ENCODE assay signal across 21 cellular contexts in genomic region chr12:122757568-122757967, GRCh38. TPM values are rescaled to one million over a fixed set of nuclear protein-coding genes. Genes with fewer than 3 reads are reported as not detected.
"Had no signal": no experiment of that assay in that cellular context is flagged by ENCODE, and none has a peak within 500 bp of the region (broad histone marks: within the 10 kb centered on the region; RNA-seq: fewer than 3 reads in every experiment).

No MANE protein-coding gene starts in this region.

- H3K27me3 ChIP-seq: heart left ventricle, tibial nerve, uterus had no signal

- H3K27ac Mint-ChIP-seq: activated CD4-positive, alpha-beta T cell treated with anti-CD3 and anti-CD28 coated beads, Interleukin-2, amount 10 ng/mL, durations not matched to agents 24 days and 14 days; WTC11 had no signal

- H3K4me3 ChIP-seq: heart left ventricle, lung, tibial nerve, uterus had no signal

- H3K9me3 ChIP-seq: heart left ventricle, tibial nerve, uterus had no signal

- H3K36me3 ChIP-seq: uterus had no signal

- H3K9me3 Mint-ChIP-seq: activated CD4-positive, alpha-beta T cell treated with anti-CD3 and anti-CD28 coated beads, Interleukin-2, amount 10 ng/mL, durations not matched to agents 24 days and 14 days; WTC11 had no signal

- H3K27ac ChIP-seq: heart left ventricle, parathyroid adenoma, tibial nerve, uterus had no signal

- H3K4me1 ChIP-seq: uterus had no signal

- DNase-seq: activated CD4-positive, alpha-beta T cell treated with anti-CD3 and anti-CD28 coated beads, Interleukin-2, amount 10 ng/mL, durations not matched to agents 24 days and 14 days; activated CD8-positive, alpha-beta memory T cell treated with anti-CD3 and anti-CD28 coated beads for 24 hours; activated gamma-delta T cell; activated T-cell treated with anti-CD3 and anti-CD28 coated beads for 4 hours; aorta; effector CD8-positive, alpha-beta T cell; foreskin melanocyte; heart left ventricle; left colon; midbrain; stimulated activated CD4-positive, alpha-beta T cell treated with anti-CD3 and anti-CD28 coated beads, Interleukin-4, amount 100 ng/mL, for 24 hours; stimulated activated naive CD4-positive, alpha-beta T cell; SW 1271; T1000; uterus had no signal

- H3K27me3 Mint-ChIP-seq: activated CD4-positive, alpha-beta T cell treated with anti-CD3 and anti-CD28 coated beads, Interleukin-2, amount 10 ng/mL, durations not matched to agents 24 days and 14 days had no signal

- H3K4me3 Mint-ChIP-seq: activated CD4-positive, alpha-beta T cell treated with anti-CD3 and anti-CD28 coated beads, Interleukin-2, amount 10 ng/mL, durations not matched to agents 24 days and 14 days; WTC11 had no signal

RNA-seq across cellular contexts. Expression of gene HCAR1, which starts 26.9 kb away (rescaled TPM):
- total RNA-seq: SK-MEL-5 had no signal

RNA-seq across cellular contexts. Expression of gene HCAR3, which starts 41.0 kb away (rescaled TPM):
- total RNA-seq: renal cortical epithelial cell, SK-MEL-5, uterus, WTC11 had no signal

RNA-seq across cellular contexts. Expression of gene HCAR2, which starts 54.4 kb away (rescaled TPM):
- total RNA-seq: renal cortical epithelial cell, SK-MEL-5, uterus, WTC11 had no signal
